Comparison of ENCODE assay signal across 8 cellular contexts in genomic region chr3:11154953-11155325, GRCh38. TPM values are rescaled to one million over a fixed set of nuclear protein-coding genes. Genes with fewer than 3 reads are reported as not detected.
DNase-seq lines count a peak whose midpoint lies in the region; ATAC-seq and TF ChIP-seq lines count a peak whose summit lies in the region.

No MANE protein-coding gene starts in this region.

- intact Hi-C loops in left lung (cut with DNase I), result no loop called here

- peak; percentile 56 for TF ChIP-seq CTCF in brain microvascular endothelial cell (IDR thresholded peaks at IDR 0.05; ENCODE audit: low read depth, low read length, missing control alignments)
- no peak for TF ChIP-seq CTCF in left lung (IDR thresholded peaks at IDR 0.05)
- no peak for TF ChIP-seq CTCF in thoracic aorta (IDR thresholded peaks at IDR 0.05)

- H3K27me3 ChIP-seq in brain microvascular endothelial cell (replicated peaks) (no peaks in the 10 kb centered on the region), left lung (peaks cover 7 to 49% of the 10 kb centered on the region in 2 donors), thoracic aorta (replicated peaks; ENCODE audit: insufficient read depth) (no peaks in the 10 kb centered on the region)

- H3K9me3 ChIP-seq in left lung (no peaks in the 10 kb centered on the region), thoracic aorta (no peaks in the 10 kb centered on the region)

- in situ Hi-C loops in brain microvascular endothelial cell (cut with HindIII; ENCODE audit: low pct_ligation_motif_present, low sequenced_read_pairs), result no loop called here

- DNase-seq in NCI-H345 (lab: John Stamatoyannopoulos, UW), result peak; percentile 30
- DNase-seq in NCI-H345 treated with DMSO at 0.1 percent for 48 hours (lab: John Stamatoyannopoulos, UW; ENCODE audit: unreplicated experiment), result no peak
- no peak for DNase-seq in brain microvascular endothelial cell
- DNase-seq in left lung, result no peak
- no peak for DNase-seq in thoracic aorta (ENCODE audit: low spot score)
- no peak for DNase-seq in natural killer cell treated with Interleukin-12 subunit alpha and Interleukin-12 subunit beta and Interleukin-15 and Interleukin-18, amount 100 ng/mL, for 72 hours (ENCODE audit: low spot score)

- H3K4me3 Mint-ChIP-seq in natural killer cell treated with Interleukin-12 subunit alpha and Interleukin-12 subunit beta and Interleukin-15 and Interleukin-18, amount 100 ng/mL, for 72 hours, result no peak overlapping the region

- H3K36me3 ChIP-seq in brain microvascular endothelial cell (replicated peaks) (no peaks in the 10 kb centered on the region), left lung (no peaks in the 10 kb centered on the region), thoracic aorta (no peaks in the 10 kb centered on the region)

- H3K4me1 ChIP-seq in left lung (peaks cover 14 to 37% of the 10 kb centered on the region in 2 donors), thoracic aorta (ENCODE audit: control insufficient read depth in 1 of 2, low read depth in 2 of 2) (peaks cover 5 to 48% of the 10 kb centered on the region in 2 donors)

- no peaks in the 10 kb centered on the region for H3K9me3 Mint-ChIP-seq in natural killer cell treated with Interleukin-12 subunit alpha and Interleukin-12 subunit beta and Interleukin-15 and Interleukin-18, amount 100 ng/mL, for 72 hours

- peak overlapping the region; percentile 38 for H3K27ac ChIP-seq in brain microvascular endothelial cell
- H3K27ac ChIP-seq in left lung, result peak overlapping the region; percentile 42 to 63
- H3K27ac ChIP-seq in thoracic aorta, result peak overlapping the region; percentile 85 to 92

- H3K4me3 ChIP-seq in brain microvascular endothelial cell (ENCODE audit: low read depth, low read length) (peak overlapping the region; percentile 75), left lung (peak overlapping the region; percentile 43 to 48), thoracic aorta (peak overlapping the region; percentile 91)

- no peaks in the 10 kb centered on the region for H3K36me3 Mint-ChIP-seq in natural killer cell treated with Interleukin-12 subunit alpha and Interleukin-12 subunit beta and Interleukin-15 and Interleukin-18, amount 100 ng/mL, for 72 hours

- H3K27ac Mint-ChIP-seq in natural killer cell treated with Interleukin-12 subunit alpha and Interleukin-12 subunit beta and Interleukin-15 and Interleukin-18, amount 100 ng/mL, for 72 hours, result no peak overlapping the region

- H3K27me3 Mint-ChIP-seq in natural killer cell treated with Interleukin-12 subunit alpha and Interleukin-12 subunit beta and Interleukin-15 and Interleukin-18, amount 100 ng/mL, for 72 hours, result peaks cover 41% of the 10 kb centered on the region in 2 donors

- H3K4me1 Mint-ChIP-seq in natural killer cell treated with Interleukin-12 subunit alpha and Interleukin-12 subunit beta and Interleukin-15 and Interleukin-18, amount 100 ng/mL, for 72 hours (ENCODE audit: low read depth in 2 of 2), result no peaks in the 10 kb centered on the region

- ATAC-seq in left lung (peak; percentile 19), thoracic aorta (ENCODE audit: insufficient number of reproducible peaks, low FRiP score, low read depth) (no peak), GM21825 (IDR thresholded peaks at IDR 0.05; ENCODE audit: unreplicated experiment) (no peak), GM18868 (IDR thresholded peaks at IDR 0.05; ENCODE audit: unreplicated experiment) (no peak)
- no peak for ATAC-seq in natural killer cell treated with Interleukin-12 subunit alpha and Interleukin-12 subunit beta and Interleukin-15 and Interleukin-18, amount 100 ng/mL, for 72 hours

RNA-seq across cellular contexts. Expression of gene HRH1, which starts 0.6 kb away (rescaled TPM):
- total RNA-seq in left lung (1 to 10 TPM; 5.9 to 6.6 TPM), thoracic aorta (10 to 100 TPM; 17.7 to 48.3 TPM)
- under 1 TPM in 1 of 2 donors, not detected in 1; 0.14 TPM for total RNA-seq in natural killer cell treated with Interleukin-12 subunit alpha and Interleukin-12 subunit beta and Interleukin-15 and Interleukin-18, amount 100 ng/mL, for 72 hours

Comparison
In these comparisons a context has a peak if more than half of its experiments do, and no peak if none do; other contexts are left out.
1. H3K27ac ChIP-seq: peak in every context shown above with its lines; median percentile 88 in thoracic aorta; 52 in left lung; 38 in brain microvascular endothelial cell.
2. RNA of gene HRH1, which starts 0.6 kb away (total RNA-seq): 17.7 to 48.3 TPM in thoracic aorta and 5.9 to 6.6 TPM in left lung; 0.14 TPM in natural killer cell treated with Interleukin-12 subunit alpha and Interleukin-12 subunit beta and Interleukin-15 and Interleukin-18, amount 100 ng/mL, for 72 hours; every median in the first group is over 4 times any median in the second.
3. Peak in every context shown above with its lines, with median percentiles within 50 percentile points of each other: H3K4me3 ChIP-seq.